26 cellular contexts compared by ENCODE assay signal in genomic region chr3:51530485-51530884, GRCh38.
"Had no signal": no experiment of that assay in that cellular context is flagged by ENCODE, and none has a peak within 500 bp of the region (broad histone marks: within the 10 kb centered on the region; RNA-seq: fewer than 3 reads in every experiment).

No MANE protein-coding gene starts in this region.

- ATAC-seq: activated CD4-positive, CD25-positive, alpha-beta regulatory T cell treated with anti-CD3 and anti-CD28 coated beads, Interleukin-2, amount 50 U/mL, for 24 hours; activated CD8-positive, alpha-beta T cell treated with anti-CD3 and anti-CD28 coated beads, Interleukin-2, amount 10 ng/mL, durations not matched to agents 7 days and 5 days; activated naive CD4-positive, alpha-beta T cell treated with anti-CD3 and anti-CD28 coated beads, Interleukin-2, amount 50 U/mL, for 72 hours; activated naive CD8-positive, alpha-beta T cell treated with anti-CD3 and anti-CD28 coated beads, Interleukin-2, amount 50 U/mL, for 24 hours; SK-N-SH treated with all-trans-retinoic acid at 6 μM for 48 hours had no signal

- DNase-seq: activated CD4-positive, alpha-beta T cell treated with anti-CD3 and anti-CD28 coated beads for 4 hours; activated CD8-positive, alpha-beta memory T cell treated with anti-CD3 and anti-CD28 coated beads, Interleukin-2, amount 50 U/mL, for 48 hours; activated CD8-positive, alpha-beta T cell treated with anti-CD3 and anti-CD28 coated beads, Interleukin-2, amount 10 ng/mL, durations not matched to agents 7 days and 5 days; activated effector memory CD4-positive, alpha-beta T cell treated with anti-CD3 and anti-CD28 coated beads, Interleukin-2, amount 50 U/mL, for 16 hours; activated naive CD4-positive, alpha-beta T cell treated with Interleukin-2 at 50 U/mL for 16 hours; activated naive CD8-positive, alpha-beta T cell treated with anti-CD3 and anti-CD28 coated beads, Interleukin-2, amount 50 U/mL, for 24 hours; activated T-cell treated with anti-CD3 and anti-CD28 coated beads, Interleukin-2, amount 50 U/mL, for 1 hour; amygdala; cerebellar nuclear complex; MG63; MV-4-11; NCI-H1092 treated with DMSO at 0.1 percent for 48 hours; NCI-H1417 treated with DMSO at 0.1 percent for 48 hours; NCI-H1694; NCI-H2029; NCI-H2107; NCI-H2171 treated with DMSO at 0.1 percent for 48 hours; NCI-H226; NCI-H510A; NCI-H69; SHP77 had no signal

- H3K27me3 ChIP-seq: MG63 had no signal

- H3K4me2 ChIP-seq: KMS-11 had no signal

- H3K4me3 ChIP-seq: MG63, SJSA1 had no signal

- H3K27ac ChIP-seq: KMS-11, SJSA1 had no signal

- H3K9me3 ChIP-seq: MG63, SJSA1 had no signal

- H3K36me3 ChIP-seq: MG63, SJSA1 had no signal

- H3K9ac ChIP-seq: KMS-11 had no signal
